10 cellular contexts compared by ENCODE assay signal in the genomic region with DNA sequence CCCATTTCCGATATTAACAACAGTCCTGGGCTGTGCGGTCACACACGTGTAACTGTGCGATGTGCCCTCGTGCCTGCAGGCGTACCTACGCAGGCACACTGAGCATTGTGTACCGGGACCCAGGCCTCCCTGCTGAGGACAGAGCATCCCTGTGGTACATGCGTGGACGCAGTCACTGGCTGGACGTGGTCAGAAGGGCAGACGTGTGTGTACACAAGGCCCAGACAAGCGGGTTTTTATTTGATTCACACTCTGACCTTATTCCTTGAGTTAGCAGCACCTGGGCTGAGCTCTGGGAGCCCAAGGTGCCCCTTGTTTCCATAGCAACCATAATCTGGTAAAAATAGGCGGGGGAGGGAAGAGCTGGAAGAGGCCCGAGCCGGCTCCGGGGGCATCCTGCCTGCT. TPM values are rescaled to one million over a fixed set of nuclear protein-coding genes. Genes with fewer than 3 reads are reported as not detected.
DNase-seq lines count a peak whose midpoint lies in the region; ATAC-seq, FAIRE-seq and TF ChIP-seq lines count a peak whose summit lies in the region.
"Had no signal": no experiment of that assay in that cellular context is flagged by ENCODE, and none has a peak within 500 bp of the region (broad histone marks: within the 10 kb centered on the region; RNA-seq: fewer than 3 reads in every experiment).

No MANE protein-coding gene starts in this region.

- H3K27ac ChIP-seq in CD4-positive, alpha-beta T cell (ENCODE audit: low read depth, low read length) = no peak overlapping the region

- no peaks in the 10 kb centered on the region for H3K9me3 Mint-ChIP-seq in CD4-positive, alpha-beta T cell
- H3K9me3 Mint-ChIP-seq in stimulated activated memory B cell treated with anti-CD40 and anti-IgM and Interleukin-4, amounts not matched to agents 10 μg/mL and 1 μg/mL and 100 μg/mL, for 72 hours = no peaks in the 10 kb centered on the region

- no peaks in the 10 kb centered on the region for H3K9me3 ChIP-seq in CD4-positive, alpha-beta T cell (ENCODE audit: control insufficient read depth, low read length)

- peak overlapping the region; percentile 23 for H3K4me3 Mint-ChIP-seq in CD4-positive, alpha-beta T cell
- H3K4me3 Mint-ChIP-seq in stimulated activated memory B cell treated with anti-CD40 and anti-IgM and Interleukin-4, amounts not matched to agents 10 μg/mL and 1 μg/mL and 100 μg/mL, for 72 hours = no peak overlapping the region

- TF ChIP-seq CTCF in CD4-positive, alpha-beta T cell (IDR thresholded peaks at IDR 0.05) = no peak
- no peak for TF ChIP-seq CTCF in D721Med (IDR thresholded peaks at IDR 0.05; ENCODE audit: insufficient read depth, missing control alignments)

- ATAC-seq in CD4-positive, alpha-beta T cell (ENCODE audit: poor library complexity) = no peak
- ATAC-seq in left colon (peak; percentile 34), GM19324 (IDR thresholded peaks at IDR 0.05; ENCODE audit: low FRiP score, unreplicated experiment) (no peak)
- no peak for ATAC-seq in stimulated activated memory B cell treated with anti-CD40 and anti-IgM and Interleukin-4, amounts not matched to agents 10 μg/mL and 1 μg/mL and 100 μg/mL, for 72 hours

- CTCF ChIA-PET in CD4-positive, alpha-beta T cell (lab: Charles Lee) = interaction anchor here (2.2 to 3.5 kb wide), 3 partner anchors 10 to 30 kb away, joined by 7 to 45 read pairs (median 18); partner anchors contain the start of gene RAP1GAP2

- no peak for DNase-seq in CD4-positive, alpha-beta T cell
- peak; percentile 45 for DNase-seq in D721Med (ENCODE audit: insufficient read length, low spot score)
- peak; percentile 92 for DNase-seq in NCI-H82 (lab: John Stamatoyannopoulos, UW)
- DNase-seq in left colon = no peak
- DNase-seq in NCI-H2029 (lab: John Stamatoyannopoulos, UW) = no peak
- DNase-seq: activated CD4-positive, alpha-beta T cell treated with anti-CD3 and anti-CD28 coated beads, Interleukin-2, amount 50 U/mL, for 4 hours; left ventricle myocardium superior; NCI-H1436 treated with DMSO at 0.1 percent for 48 hours had no signal

- FAIRE-seq in D721Med (lab: Jason Lieb, UNC) = no peak

- no peaks in the 10 kb centered on the region for H3K36me3 Mint-ChIP-seq in CD4-positive, alpha-beta T cell (ENCODE audit: low read depth)
- no peaks in the 10 kb centered on the region for H3K36me3 Mint-ChIP-seq in stimulated activated memory B cell treated with anti-CD40 and anti-IgM and Interleukin-4, amounts not matched to agents 10 μg/mL and 1 μg/mL and 100 μg/mL, for 72 hours

- POLR2A ChIA-PET in CD4-positive, alpha-beta T cell (lab: Charles Lee) = interaction anchor here (1.8 to 5.9 kb wide), 3 partner anchors 22 to 305 kb away, joined by 8 to 213 read pairs (median 10); partner anchors contain the start of genes METTL16 and RAP1GAP2

- intact Hi-C loops in CD4-positive, alpha-beta T cell (cut with DNase I, micrococcal nuclease) = loop anchor here (1.0 to 2.0 kb wide), 3 partner anchors 22 to 29 kb away; no protein-coding TSS in a partner anchor
- intact Hi-C loops in left colon (cut with DNase I, micrococcal nuclease) = no loop called here

- no peaks in the 10 kb centered on the region for H3K27me3 Mint-ChIP-seq in CD4-positive, alpha-beta T cell
- H3K27me3 Mint-ChIP-seq in stimulated activated memory B cell treated with anti-CD40 and anti-IgM and Interleukin-4, amounts not matched to agents 10 μg/mL and 1 μg/mL and 100 μg/mL, for 72 hours = no peaks in the 10 kb centered on the region

- peaks cover 40% of the 10 kb centered on the region for H3K4me1 Mint-ChIP-seq in CD4-positive, alpha-beta T cell (ENCODE audit: low read depth)
- peaks cover 36% of the 10 kb centered on the region for H3K4me1 Mint-ChIP-seq in stimulated activated memory B cell treated with anti-CD40 and anti-IgM and Interleukin-4, amounts not matched to agents 10 μg/mL and 1 μg/mL and 100 μg/mL, for 72 hours

- H3K27ac Mint-ChIP-seq in CD4-positive, alpha-beta T cell = peak overlapping the region; percentile 97
- H3K27ac Mint-ChIP-seq in stimulated activated memory B cell treated with anti-CD40 and anti-IgM and Interleukin-4, amounts not matched to agents 10 μg/mL and 1 μg/mL and 100 μg/mL, for 72 hours = no peak overlapping the region

- no peaks in the 10 kb centered on the region for H3K27me3 ChIP-seq in CD4-positive, alpha-beta T cell (ENCODE audit: control insufficient read depth, insufficient read depth, low read length)

RNA-seq across cellular contexts. Expression of gene RAP1GAP2, which starts 19.5 kb away (rescaled TPM):
- total RNA-seq in CD4-positive, alpha-beta T cell = 10 to 100 TPM; 46.3 to 49.7 TPM
- 10 to 100 TPM; 40.8 to 55.2 TPM for total RNA-seq in left colon

Comparison
In these comparisons a context has a peak if more than half of its experiments do, and no peak if none do; other contexts are left out.
1. DNase-seq: peak in D721Med (single experiment) and NCI-H82 (single experiment); none in CD4-positive, alpha-beta T cell (0 of 10), left colon (0 of 2) and NCI-H2029 (single experiment).
2. intact Hi-C loops: an anchor here in CD4-positive, alpha-beta T cell (1.0 to 2.0 kb wide); none called in left colon.